Comparison of ENCODE assay signal across 11 cellular contexts in genomic region chr9:14309403-14309802, GRCh38. TPM values are rescaled to one million over a fixed set of nuclear protein-coding genes. Genes with fewer than 3 reads are reported as not detected.
A peak's percentile ranks its signal among the peaks of the same experiment; 100 is the strongest.
DNase-seq lines count a peak whose midpoint lies in the region; ATAC-seq, FAIRE-seq and TF ChIP-seq lines count a peak whose summit lies in the region.
"Had no signal": no experiment of that assay in that cellular context is flagged by ENCODE, and none has a peak within 500 bp of the region (broad histone marks: within the 10 kb centered on the region; RNA-seq: fewer than 3 reads in every experiment).

No MANE protein-coding gene starts in this region.

- ATAC-seq in gastrocnemius medialis (no peak), GM19324 (IDR thresholded peaks at IDR 0.05; ENCODE audit: low FRiP score, unreplicated experiment) (no peak)
- ATAC-seq: HCT116 had no signal

- CTCF ChIA-PET in RWPE1 (lab: Yijun Ruan, JAX): no interaction called here

- intact Hi-C loops in gastrocnemius medialis (cut with DNase I; ENCODE audit: low total_unique reads): loop anchor here (5.0 kb wide), 1 partner anchor 112 kb away; no protein-coding TSS in a partner anchor

- POLR2A ChIA-PET in RWPE1 (lab: Yijun Ruan, JAX; ENCODE audit: low non-redundant PET): no interaction called here

- no peak for TF ChIP-seq CTCF in fibroblast of mammary gland (conservative IDR thresholded peaks at IDR 0.05; ENCODE audit: control insufficient read depth, insufficient read depth, low read depth, low read length)
- no peak for TF ChIP-seq CTCF in gastrocnemius medialis (IDR thresholded peaks at IDR 0.05 in 4 of 5, conservative IDR thresholded peaks at IDR 0.05 in 1 of 5)
- no peak for TF ChIP-seq CTCF in RWPE1 (conservative IDR thresholded peaks at IDR 0.05; ENCODE audit: low read depth)

- in situ Hi-C loops in gastrocnemius medialis (cut with MboI; ENCODE audit: low sequenced_read_pairs in 4 of 4): loop anchor here in 2 of 4 donors (10.0 to 25.0 kb wide), 2 partner anchors 55 to 297 kb away; no protein-coding TSS in a partner anchor

- H3K27ac ChIP-seq in gastrocnemius medialis (peak overlapping the region; percentile 92 to 99 (median 98)), RWPE1 (no peak overlapping the region)

- H3K27me3 ChIP-seq in gastrocnemius medialis: no peaks in the 10 kb centered on the region

- peak; percentile 95 for FAIRE-seq in H54 (lab: Jason Lieb, UNC)

- TF ChIP-seq POLR2A in H54 (IDR thresholded peaks at IDR 0.05; ENCODE audit: low read depth, low read length) (no peak), gastrocnemius medialis (IDR thresholded peaks at IDR 0.05) (no peak)

- DNase-seq in H54 (ENCODE audit: insufficient read length, low spot score): no peak
- peak; percentile 6 for DNase-seq in SW480 (ENCODE audit: low spot score)
- DNase-seq in fibroblast of mammary gland (ENCODE audit: low read depth): peak; percentile 67
- DNase-seq in gastrocnemius medialis: no peak
- DNase-seq in GF-D8 (lab: John Stamatoyannopoulos, UW): no peak
- DNase-seq in RWPE1 (ENCODE audit: low spot score): no peak
- no peak for DNase-seq in GM03348 (ENCODE audit: low spot score)
- DNase-seq: Kasumi-1, naive B cell had no signal

- H3K4me1 ChIP-seq in gastrocnemius medialis: peaks cover 45 to 56% of the 10 kb centered on the region in 2 donors

- H3K4me3 ChIP-seq in fibroblast of mammary gland (ENCODE audit: control insufficient read depth, low read depth, low read length): no peak overlapping the region
- peak overlapping the region; percentile 81 to 91 (median 86) for H3K4me3 ChIP-seq in gastrocnemius medialis

- no peaks in the 10 kb centered on the region for H3K9me3 ChIP-seq in gastrocnemius medialis

- no peaks in the 10 kb centered on the region for H3K36me3 ChIP-seq in gastrocnemius medialis

RNA-seq across cellular contexts. Expression of gene NFIB, which starts 4.5 kb away (rescaled TPM):
- total RNA-seq in gastrocnemius medialis: 10 to 100 TPM; 24.0 to 40.9 (median 30.6) TPM

Comparison
In these comparisons a context has a peak if more than half of its experiments do, and no peak if none do; other contexts are left out.
1. DNase-seq: peak in SW480 (single experiment) and fibroblast of mammary gland (single experiment); none in H54 (single experiment), gastrocnemius medialis (0 of 2), GF-D8 (single experiment), RWPE1 (single experiment) and GM03348 (single experiment).